1 cellular context compared by ENCODE assay signal in genomic region chr1:215636258-215636965, GRCh38.
TF ChIP-seq lines count a peak whose summit lies in the region.

No MANE protein-coding gene starts in this region.

TF ChIP-seq in IMR-90, 13 proteins besides CTCF, POLR2A, EP300 and RAD21:
- TF ChIP-seq ELK1 (IDR thresholded peaks at IDR 0.05; ENCODE audit: borderline replicate concordance, low read depth, low read length) (no peak), RCOR1 (IDR thresholded peaks at IDR 0.05; ENCODE audit: insufficient replicate concordance, low read length) (no peak), CEBPB (IDR thresholded peaks at IDR 0.05; ENCODE audit: low read depth, low read length) (peak; percentile 92)
- TF ChIP-seq, protein P1, sequence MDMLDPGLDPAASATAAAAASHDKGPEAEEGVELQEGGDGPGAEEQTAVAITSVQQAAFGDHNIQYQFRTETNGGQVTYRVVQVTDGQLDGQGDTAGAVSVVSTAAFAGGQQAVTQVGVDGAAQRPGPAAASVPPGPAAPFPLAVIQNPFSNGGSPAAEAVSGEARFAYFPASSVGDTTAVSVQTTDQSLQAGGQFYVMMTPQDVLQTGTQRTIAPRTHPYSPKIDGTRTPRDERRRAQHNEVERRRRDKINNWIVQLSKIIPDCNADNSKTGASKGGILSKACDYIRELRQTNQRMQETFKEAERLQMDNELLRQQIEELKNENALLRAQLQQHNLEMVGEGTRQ (IDR thresholded peaks at IDR 0.05; ENCODE audit: low read depth, low read length): no peak
